In genomic region chr20:51705400-51705799, GRCh38 we compare ENCODE assay signal across 27 cellular contexts.
"Had no signal": no experiment of that assay in that cellular context is flagged by ENCODE, and none has a peak within 500 bp of the region (broad histone marks: within the 10 kb centered on the region; RNA-seq: fewer than 3 reads in every experiment).

No MANE protein-coding gene starts in this region.

- DNase-seq: activated B cell treated with CpG ODN at 0.5 μM for 24 hours; activated CD4-positive, alpha-beta T cell treated with anti-CD3 and anti-CD28 coated beads for 36 hours; activated CD4-positive, alpha-beta T cell treated with anti-CD3 and anti-CD28 coated beads, Interleukin-2, amount 50 U/mL, for 4 hours; activated CD8-positive, alpha-beta memory T cell treated with anti-CD3 and anti-CD28 coated beads for 24 hours; activated CD8-positive, alpha-beta memory T cell treated with anti-CD3 and anti-CD28 coated beads, Interleukin-2, amount 50 U/mL, for 4 hours; activated naive CD4-positive, alpha-beta T cell; activated T-cell treated with anti-CD3 and anti-CD28 coated beads, Interleukin-2, amount 50 U/mL, for 24 hours; adrenal gland; colonic mucosa; dorsolateral prefrontal cortex; effector memory CD8-positive, alpha-beta T cell; heart right ventricle; immature natural killer cell; left ventricle myocardium inferior; naive thymus-derived CD8-positive, alpha-beta T cell; stimulated activated CD4-positive, alpha-beta T cell treated with anti-CD3 and anti-CD28 coated beads, Interleukin-4, amount 100 ng/mL, for 24 hours; stimulated activated naive CD4-positive, alpha-beta T cell treated with Interleukin-2 at 50 U/mL for 16 hours; T-helper 1 cell; upper lobe of right lung had no signal

- H3K4me1 ChIP-seq: adrenal gland, colonic mucosa, heart right ventricle, left ventricle myocardium inferior, prostate gland, right atrium auricular region, upper lobe of right lung had no signal

- H3K4me3 ChIP-seq: adrenal gland, colonic mucosa, dorsolateral prefrontal cortex, heart right ventricle, left ventricle myocardium inferior, prostate gland, right atrium auricular region, upper lobe of right lung had no signal

- H3K4me1 Mint-ChIP-seq: activated B cell treated with CpG ODN at 0.5 μM for 24 hours; activated CD4-positive, alpha-beta T cell treated with anti-CD3 and anti-CD28 coated beads for 36 hours; activated T-helper 17 cell treated with anti-CD3 and anti-CD28 coated beads, Interleukin-2, amount 50 U/mL, for 72 hours; central memory CD8-positive, alpha-beta T cell; naive thymus-derived CD8-positive, alpha-beta T cell had no signal

- H3K4me3 Mint-ChIP-seq: activated B cell treated with CpG ODN at 0.5 μM for 24 hours; activated CD4-positive, alpha-beta T cell treated with anti-CD3 and anti-CD28 coated beads for 36 hours; activated naive CD8-positive, alpha-beta T cell; activated T-cell treated with anti-CD3 and anti-CD28 coated beads, Interleukin-2, amount 50 U/mL, for 24 hours; activated T-helper 17 cell treated with anti-CD3 and anti-CD28 coated beads, Interleukin-2, amount 50 U/mL, for 72 hours; central memory CD8-positive, alpha-beta T cell; effector memory CD8-positive, alpha-beta T cell; immature natural killer cell; mesothelial cell of epicardium; naive thymus-derived CD8-positive, alpha-beta T cell had no signal

- FAIRE-seq: astrocyte, TTC549 had no signal

- H3K9me3 ChIP-seq: adrenal gland, colonic mucosa, heart right ventricle, left ventricle myocardium inferior, prostate gland, right atrium auricular region, upper lobe of right lung had no signal

- H3K9me3 Mint-ChIP-seq: activated B cell treated with CpG ODN at 0.5 μM for 24 hours; activated T-cell treated with anti-CD3 and anti-CD28 coated beads, Interleukin-2, amount 50 U/mL, for 24 hours; activated T-helper 17 cell treated with anti-CD3 and anti-CD28 coated beads, Interleukin-2, amount 50 U/mL, for 72 hours; central memory CD8-positive, alpha-beta T cell; effector memory CD8-positive, alpha-beta T cell; immature natural killer cell; mesothelial cell of epicardium; naive thymus-derived CD8-positive, alpha-beta T cell had no signal

- H3K27me3 Mint-ChIP-seq: activated naive CD8-positive, alpha-beta T cell; central memory CD8-positive, alpha-beta T cell had no signal

- H3K27ac ChIP-seq: adrenal gland, colonic mucosa, dorsolateral prefrontal cortex, heart right ventricle, left ventricle myocardium inferior, prostate gland, right atrium auricular region, upper lobe of right lung had no signal

- H3K36me3 Mint-ChIP-seq: activated naive CD8-positive, alpha-beta T cell; naive thymus-derived CD8-positive, alpha-beta T cell had no signal

- H3K27ac Mint-ChIP-seq: activated B cell treated with CpG ODN at 0.5 μM for 24 hours; activated CD4-positive, alpha-beta T cell treated with anti-CD3 and anti-CD28 coated beads for 36 hours; activated naive CD8-positive, alpha-beta T cell; activated T-cell treated with anti-CD3 and anti-CD28 coated beads, Interleukin-2, amount 50 U/mL, for 24 hours; activated T-helper 17 cell treated with anti-CD3 and anti-CD28 coated beads, Interleukin-2, amount 50 U/mL, for 72 hours; effector memory CD8-positive, alpha-beta T cell; mesothelial cell of epicardium; naive thymus-derived CD8-positive, alpha-beta T cell had no signal

- H3K36me3 ChIP-seq: adrenal gland, colonic mucosa, left ventricle myocardium inferior, prostate gland, right atrium auricular region, upper lobe of right lung had no signal

- H3K27me3 ChIP-seq: adrenal gland, colonic mucosa, dorsolateral prefrontal cortex, heart right ventricle, right atrium auricular region, upper lobe of right lung had no signal
